1 cellular context compared by ENCODE assay signal in genomic region chr16:951660-952301, GRCh38.
A peak's percentile ranks its signal among the peaks of the same experiment; 100 is the strongest.
TF ChIP-seq lines count a peak whose summit lies in the region.

No MANE protein-coding gene starts in this region.

TF ChIP-seq in K562, 482 proteins besides CTCF, POLR2A, EP300 and RAD21 (continued from another document and continues in another):
- TF ChIP-seq JUN (IDR thresholded peaks at IDR 0.05; ENCODE audit: borderline replicate concordance, low read depth, low read length) (peak; percentile 12; the same call in 1 of the 2 replicates), JUN (CRISPR knock-in tag; IDR thresholded peaks at IDR 0.05; ENCODE audit: borderline replicate concordance) (peak; percentile 91; the same call in 1 of the 2 replicates), SPI1 (IDR thresholded peaks at IDR 0.05; ENCODE audit: borderline replicate concordance, low read depth, low read length) (no peak), ZNF174 (CRISPR knock-in tag; IDR thresholded peaks at IDR 0.05) (no peak), ZNF644 (tag; IDR thresholded peaks at IDR 0.05; ENCODE audit: low read depth) (no peak), CEBPG (CRISPR knock-in tag; IDR thresholded peaks at IDR 0.05) (no peak), CEBPG (tag; conservative IDR thresholded peaks at IDR 0.05 in 1 of 2, IDR thresholded peaks at IDR 0.05 in 1 of 2) (no peak), ZNF263 (CRISPR knock-in tag; IDR thresholded peaks at IDR 0.05; ENCODE audit: borderline replicate concordance) (peak; percentile 37; the same call in 1 of the 2 replicates), POLR3A (IDR thresholded peaks at IDR 0.05; ENCODE audit: borderline replicate concordance, extremely low read depth, insufficient read depth, insufficient read length) (no peak), MAX (CRISPR knock-in tag; IDR thresholded peaks at IDR 0.05) (peak; percentile 99), KLF13 (tag; IDR thresholded peaks at IDR 0.05; ENCODE audit: borderline replicate concordance, low read depth) (no peak), HDAC8 (tag; IDR thresholded peaks at IDR 0.05) (no peak), IRF2 (CRISPR knock-in tag; IDR thresholded peaks at IDR 0.05) (no peak), LCOR (CRISPR knock-in tag; IDR thresholded peaks at IDR 0.05) (peak; percentile 44; the same call in 1 of the 2 replicates), TCF3 (CRISPR knock-in tag; IDR thresholded peaks at IDR 0.05) (peak; percentile 37), PKNOX1 (IDR thresholded peaks at IDR 0.05) (peak; percentile 44; the same call in 1 of the 2 replicates), EGR1 (conservative IDR thresholded peaks at IDR 0.05) (peak; percentile 69), SMARCE1 (IDR thresholded peaks at IDR 0.05) (no peak; the same call in 1 of the 2 replicates), NFXL1 (CRISPR knock-in tag; IDR thresholded peaks at IDR 0.05) (no peak), TOE1 (IDR thresholded peaks at IDR 0.05; ENCODE audit: borderline replicate concordance) (peak; percentile 53; the same call in 1 of the 2 replicates), TOE1 (CRISPR knock-in tag; IDR thresholded peaks at IDR 0.05; ENCODE audit: borderline replicate concordance, low read depth) (no peak), ZFP91 (CRISPR knock-in tag; IDR thresholded peaks at IDR 0.05) (no peak), ZNF282 (CRISPR knock-in tag; IDR thresholded peaks at IDR 0.05) (no peak), FOSL1 (tag; conservative IDR thresholded peaks at IDR 0.05) (peak; percentile 91), CLOCK (CRISPR knock-in tag; IDR thresholded peaks at IDR 0.05; ENCODE audit: borderline replicate concordance) (peak; percentile 94), MEF2D (tag; conservative IDR thresholded peaks at IDR 0.05; ENCODE audit: low read depth) (no peak), ZBTB17 (CRISPR knock-in tag; IDR thresholded peaks at IDR 0.05) (peak; percentile 61; the same call in 1 of the 2 replicates), AFF4 (CRISPR knock-in tag; IDR thresholded peaks at IDR 0.05) (peak; percentile 71; the same call in 1 of the 2 replicates), PTBP1 (IDR thresholded peaks at IDR 0.05; ENCODE audit: low read depth, low read length) (no peak), SLC30A9 (CRISPR knock-in tag; IDR thresholded peaks at IDR 0.05) (no peak)
- TF ChIP-seq, protein P1, sequence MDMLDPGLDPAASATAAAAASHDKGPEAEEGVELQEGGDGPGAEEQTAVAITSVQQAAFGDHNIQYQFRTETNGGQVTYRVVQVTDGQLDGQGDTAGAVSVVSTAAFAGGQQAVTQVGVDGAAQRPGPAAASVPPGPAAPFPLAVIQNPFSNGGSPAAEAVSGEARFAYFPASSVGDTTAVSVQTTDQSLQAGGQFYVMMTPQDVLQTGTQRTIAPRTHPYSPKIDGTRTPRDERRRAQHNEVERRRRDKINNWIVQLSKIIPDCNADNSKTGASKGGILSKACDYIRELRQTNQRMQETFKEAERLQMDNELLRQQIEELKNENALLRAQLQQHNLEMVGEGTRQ (CRISPR knock-in tag; IDR thresholded peaks at IDR 0.05), result peak; percentile 53
- TF ChIP-seq, protein P2, sequence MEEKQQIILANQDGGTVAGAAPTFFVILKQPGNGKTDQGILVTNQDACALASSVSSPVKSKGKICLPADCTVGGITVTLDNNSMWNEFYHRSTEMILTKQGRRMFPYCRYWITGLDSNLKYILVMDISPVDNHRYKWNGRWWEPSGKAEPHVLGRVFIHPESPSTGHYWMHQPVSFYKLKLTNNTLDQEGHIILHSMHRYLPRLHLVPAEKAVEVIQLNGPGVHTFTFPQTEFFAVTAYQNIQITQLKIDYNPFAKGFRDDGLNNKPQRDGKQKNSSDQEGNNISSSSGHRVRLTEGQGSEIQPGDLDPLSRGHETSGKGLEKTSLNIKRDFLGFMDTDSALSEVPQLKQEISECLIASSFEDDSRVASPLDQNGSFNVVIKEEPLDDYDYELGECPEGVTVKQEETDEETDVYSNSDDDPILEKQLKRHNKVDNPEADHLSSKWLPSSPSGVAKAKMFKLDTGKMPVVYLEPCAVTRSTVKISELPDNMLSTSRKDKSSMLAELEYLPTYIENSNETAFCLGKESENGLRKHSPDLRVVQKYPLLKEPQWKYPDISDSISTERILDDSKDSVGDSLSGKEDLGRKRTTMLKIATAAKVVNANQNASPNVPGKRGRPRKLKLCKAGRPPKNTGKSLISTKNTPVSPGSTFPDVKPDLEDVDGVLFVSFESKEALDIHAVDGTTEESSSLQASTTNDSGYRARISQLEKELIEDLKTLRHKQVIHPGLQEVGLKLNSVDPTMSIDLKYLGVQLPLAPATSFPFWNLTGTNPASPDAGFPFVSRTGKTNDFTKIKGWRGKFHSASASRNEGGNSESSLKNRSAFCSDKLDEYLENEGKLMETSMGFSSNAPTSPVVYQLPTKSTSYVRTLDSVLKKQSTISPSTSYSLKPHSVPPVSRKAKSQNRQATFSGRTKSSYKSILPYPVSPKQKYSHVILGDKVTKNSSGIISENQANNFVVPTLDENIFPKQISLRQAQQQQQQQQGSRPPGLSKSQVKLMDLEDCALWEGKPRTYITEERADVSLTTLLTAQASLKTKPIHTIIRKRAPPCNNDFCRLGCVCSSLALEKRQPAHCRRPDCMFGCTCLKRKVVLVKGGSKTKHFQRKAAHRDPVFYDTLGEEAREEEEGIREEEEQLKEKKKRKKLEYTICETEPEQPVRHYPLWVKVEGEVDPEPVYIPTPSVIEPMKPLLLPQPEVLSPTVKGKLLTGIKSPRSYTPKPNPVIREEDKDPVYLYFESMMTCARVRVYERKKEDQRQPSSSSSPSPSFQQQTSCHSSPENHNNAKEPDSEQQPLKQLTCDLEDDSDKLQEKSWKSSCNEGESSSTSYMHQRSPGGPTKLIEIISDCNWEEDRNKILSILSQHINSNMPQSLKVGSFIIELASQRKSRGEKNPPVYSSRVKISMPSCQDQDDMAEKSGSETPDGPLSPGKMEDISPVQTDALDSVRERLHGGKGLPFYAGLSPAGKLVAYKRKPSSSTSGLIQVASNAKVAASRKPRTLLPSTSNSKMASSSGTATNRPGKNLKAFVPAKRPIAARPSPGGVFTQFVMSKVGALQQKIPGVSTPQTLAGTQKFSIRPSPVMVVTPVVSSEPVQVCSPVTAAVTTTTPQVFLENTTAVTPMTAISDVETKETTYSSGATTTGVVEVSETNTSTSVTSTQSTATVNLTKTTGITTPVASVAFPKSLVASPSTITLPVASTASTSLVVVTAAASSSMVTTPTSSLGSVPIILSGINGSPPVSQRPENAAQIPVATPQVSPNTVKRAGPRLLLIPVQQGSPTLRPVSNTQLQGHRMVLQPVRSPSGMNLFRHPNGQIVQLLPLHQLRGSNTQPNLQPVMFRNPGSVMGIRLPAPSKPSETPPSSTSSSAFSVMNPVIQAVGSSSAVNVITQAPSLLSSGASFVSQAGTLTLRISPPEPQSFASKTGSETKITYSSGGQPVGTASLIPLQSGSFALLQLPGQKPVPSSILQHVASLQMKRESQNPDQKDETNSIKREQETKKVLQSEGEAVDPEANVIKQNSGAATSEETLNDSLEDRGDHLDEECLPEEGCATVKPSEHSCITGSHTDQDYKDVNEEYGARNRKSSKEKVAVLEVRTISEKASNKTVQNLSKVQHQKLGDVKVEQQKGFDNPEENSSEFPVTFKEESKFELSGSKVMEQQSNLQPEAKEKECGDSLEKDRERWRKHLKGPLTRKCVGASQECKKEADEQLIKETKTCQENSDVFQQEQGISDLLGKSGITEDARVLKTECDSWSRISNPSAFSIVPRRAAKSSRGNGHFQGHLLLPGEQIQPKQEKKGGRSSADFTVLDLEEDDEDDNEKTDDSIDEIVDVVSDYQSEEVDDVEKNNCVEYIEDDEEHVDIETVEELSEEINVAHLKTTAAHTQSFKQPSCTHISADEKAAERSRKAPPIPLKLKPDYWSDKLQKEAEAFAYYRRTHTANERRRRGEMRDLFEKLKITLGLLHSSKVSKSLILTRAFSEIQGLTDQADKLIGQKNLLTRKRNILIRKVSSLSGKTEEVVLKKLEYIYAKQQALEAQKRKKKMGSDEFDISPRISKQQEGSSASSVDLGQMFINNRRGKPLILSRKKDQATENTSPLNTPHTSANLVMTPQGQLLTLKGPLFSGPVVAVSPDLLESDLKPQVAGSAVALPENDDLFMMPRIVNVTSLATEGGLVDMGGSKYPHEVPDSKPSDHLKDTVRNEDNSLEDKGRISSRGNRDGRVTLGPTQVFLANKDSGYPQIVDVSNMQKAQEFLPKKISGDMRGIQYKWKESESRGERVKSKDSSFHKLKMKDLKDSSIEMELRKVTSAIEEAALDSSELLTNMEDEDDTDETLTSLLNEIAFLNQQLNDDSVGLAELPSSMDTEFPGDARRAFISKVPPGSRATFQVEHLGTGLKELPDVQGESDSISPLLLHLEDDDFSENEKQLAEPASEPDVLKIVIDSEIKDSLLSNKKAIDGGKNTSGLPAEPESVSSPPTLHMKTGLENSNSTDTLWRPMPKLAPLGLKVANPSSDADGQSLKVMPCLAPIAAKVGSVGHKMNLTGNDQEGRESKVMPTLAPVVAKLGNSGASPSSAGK (IDR thresholded peaks at IDR 0.05), result peak; percentile 92
- TF ChIP-seq, protein P3, sequence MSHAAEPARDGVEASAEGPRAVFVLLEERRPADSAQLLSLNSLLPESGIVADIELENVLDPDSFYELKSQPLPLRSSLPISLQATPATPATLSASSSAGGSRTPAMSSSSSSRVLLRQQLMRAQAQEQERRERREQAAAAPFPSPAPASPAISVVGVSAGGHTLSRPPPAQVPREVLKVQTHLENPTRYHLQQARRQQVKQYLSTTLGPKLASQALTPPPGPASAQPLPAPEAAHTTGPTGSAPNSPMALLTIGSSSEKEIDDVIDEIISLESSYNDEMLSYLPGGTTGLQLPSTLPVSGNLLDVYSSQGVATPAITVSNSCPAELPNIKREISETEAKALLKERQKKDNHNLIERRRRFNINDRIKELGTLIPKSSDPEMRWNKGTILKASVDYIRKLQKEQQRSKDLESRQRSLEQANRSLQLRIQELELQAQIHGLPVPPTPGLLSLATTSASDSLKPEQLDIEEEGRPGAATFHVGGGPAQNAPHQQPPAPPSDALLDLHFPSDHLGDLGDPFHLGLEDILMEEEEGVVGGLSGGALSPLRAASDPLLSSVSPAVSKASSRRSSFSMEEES (CRISPR knock-in tag; IDR thresholded peaks at IDR 0.05), result peak; percentile 29; the same call in 1 of the 2 replicates
